ENCODE assay signal across 8 cellular contexts in the genomic region with DNA sequence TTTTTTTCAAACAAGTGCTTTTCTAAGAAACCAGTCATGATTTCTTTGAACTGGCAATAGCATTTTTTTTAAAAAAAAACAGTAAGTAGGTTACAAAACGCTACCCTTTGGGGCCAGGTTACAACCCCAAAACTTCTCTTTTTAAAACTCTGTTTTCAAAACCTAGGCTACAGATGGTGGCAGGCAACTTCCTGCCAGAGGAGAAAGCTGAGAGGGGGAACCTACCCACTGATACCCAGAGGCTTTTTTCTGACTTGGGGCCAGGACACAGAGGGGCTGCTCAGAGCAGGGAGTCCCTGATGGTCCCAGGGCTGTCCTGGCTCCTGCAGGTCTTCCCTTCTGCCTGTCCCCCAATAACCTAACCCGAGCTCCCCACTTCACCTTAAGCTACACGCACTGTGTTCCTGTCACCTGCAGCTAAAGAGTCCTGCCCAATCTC. TPM values are rescaled to one million over a fixed set of nuclear protein-coding genes. Genes with fewer than 3 reads are reported as not detected.
DNase-seq lines count a peak whose midpoint lies in the region; ATAC-seq and TF ChIP-seq lines count a peak whose summit lies in the region.

No MANE protein-coding gene starts in this region.

- H3K4me1 Mint-ChIP-seq in MCF 10A (ENCODE audit: insufficient read depth, unreplicated experiment), result peaks cover 32% of the 10 kb centered on the region

- H3K9me3 Mint-ChIP-seq in MCF 10A (ENCODE audit: unreplicated experiment), result no peaks in the 10 kb centered on the region

- CTCF ChIA-PET in MCF 10A (lab: Yijun Ruan, JAX), result interaction anchor here (0.5 to 0.6 kb wide), 2 partner anchors 53 to 210 kb away, joined by 3 read pairs; no protein-coding TSS in a partner anchor

- H3K36me3 Mint-ChIP-seq in MCF 10A (ENCODE audit: insufficient read depth, unreplicated experiment), result peaks cover 15% of the 10 kb centered on the region

- TF ChIP-seq CTCF in MCF 10A (IDR thresholded peaks at IDR 0.05; ENCODE audit: unreplicated experiment) (no peak), breast epithelium (IDR thresholded peaks at IDR 0.05) (no peak), esophagus squamous epithelium (IDR thresholded peaks at IDR 0.05) (no peak), upper lobe of left lung (IDR thresholded peaks at IDR 0.05) (no peak)

- peak overlapping the region; percentile 43 for H3K4me3 Mint-ChIP-seq in MCF 10A (ENCODE audit: unreplicated experiment)

- ATAC-seq in activated CD4-positive, CD25-positive, alpha-beta regulatory T cell treated with anti-CD3 and anti-CD28 coated beads, Interleukin-2, amount 50 U/mL, for 24 hours, result peak; percentile 39 to 44
- ATAC-seq in upper lobe of left lung (ENCODE audit: low FRiP score in 2 of 2), result peak in 1 of 2 donors; percentile 17

- TF ChIP-seq POLR2A in breast epithelium (IDR thresholded peaks at IDR 0.05) (no peak), esophagus squamous epithelium (IDR thresholded peaks at IDR 0.05) (no peak), upper lobe of left lung (IDR thresholded peaks at IDR 0.05) (no peak)

- no TSS peak for BruUV-seq in MCF 10A (replicated peaks; lab: Mats Ljungman, UMichigan)

- H3K27me3 Mint-ChIP-seq in MCF 10A (ENCODE audit: insufficient read depth, unreplicated experiment), result no peaks in the 10 kb centered on the region

- H3K4me3 ChIP-seq in breast epithelium (no peak overlapping the region), esophagus squamous epithelium (no peak overlapping the region), upper lobe of left lung (no peak overlapping the region)

- H3K27me3 ChIP-seq in breast epithelium (no peaks in the 10 kb centered on the region), esophagus squamous epithelium (no peaks in the 10 kb centered on the region), upper lobe of left lung (no peaks in the 10 kb centered on the region)

- intact Hi-C loops in MCF 10A (cut with micrococcal nuclease), result no loop called here
- intact Hi-C loops in breast epithelium (cut with DNase I; ENCODE audit: low total_unique reads), result no loop called here
- intact Hi-C loops in esophagus squamous epithelium (cut with DNase I), result no loop called here

- H3K9me3 ChIP-seq in breast epithelium (no peaks in the 10 kb centered on the region), esophagus squamous epithelium (no peaks in the 10 kb centered on the region), upper lobe of left lung (no peaks in the 10 kb centered on the region)

- H3K27ac Mint-ChIP-seq in MCF 10A (ENCODE audit: low read depth, unreplicated experiment), result peak overlapping the region; percentile 62

- H3K27ac ChIP-seq in breast epithelium (peak overlapping the region in 1 of 2 donors; percentile 44), esophagus squamous epithelium (peak overlapping the region; percentile 57 to 71 (median 66)), upper lobe of left lung (peak overlapping the region; percentile 81 to 89 (median 84))

- WGBS in esophagus squamous epithelium, 2 donors, result 59 to 80% methylated on average over 3 of the region's 3 CpGs
- 52 to 61% methylated on average over 3 of the region's 3 CpGs for whole genome bisulfite sequencing in upper lobe of left lung, 2 donors

- H3K36me3 ChIP-seq in breast epithelium (no peaks in the 10 kb centered on the region), esophagus squamous epithelium (peaks cover 0 to 11% (median 0%) of the 10 kb centered on the region in 3 donors), upper lobe of left lung (no peaks in the 10 kb centered on the region)

- POLR2A ChIA-PET in MCF 10A (lab: Yijun Ruan, JAX), result interaction anchor here (0.6 to 5.8 kb wide), 10 partner anchors 10 to 210 kb away, joined by 3 to 127 read pairs (median 13); partner anchors contain the start of genes SFR1 and SLK

- peaks cover 0 to 5% of the 10 kb centered on the region in 2 donors for H3K4me1 ChIP-seq in breast epithelium
- peaks cover 20 to 76% (median 20%) of the 10 kb centered on the region in 3 donors for H3K4me1 ChIP-seq in esophagus squamous epithelium
- H3K4me1 ChIP-seq in upper lobe of left lung, result peaks cover 52 to 74% (median 65%) of the 10 kb centered on the region in 4 donors

- no peak for TF ChIP-seq EP300 in upper lobe of left lung (IDR thresholded peaks at IDR 0.05)

- DNase-seq in MCF 10A (ENCODE audit: unreplicated experiment), result no peak
- DNase-seq in breast epithelium (ENCODE audit: low spot score in 2 of 2), result no peak
- no peak for DNase-seq in esophagus squamous epithelium (lab: John Stamatoyannopoulos, UW)
- no peak for DNase-seq in upper lobe of left lung
- no peak for DNase-seq in HUDEP-2 (lab: John Stamatoyannopoulos, UW; ENCODE audit: unreplicated experiment in 76 of 76)
- no peak for DNase-seq in NK-92 treated with Interleukin-12 subunit alpha and Interleukin-12 subunit beta, amount 100 ng/mL, for 24 hours (lab: John Stamatoyannopoulos, UW)
- DNase-seq in NCI-H2081 treated with DMSO at 0.1 percent for 48 hours (lab: John Stamatoyannopoulos, UW), result no peak

RNA-seq across cellular contexts. Expression of gene STN1, which starts 6.9 kb away (rescaled TPM):
- 31.8 and 46.7 TPM in 2 replicates for total RNA-seq in MCF 10A (2022)
- 10 to 100 TPM; 23.8 to 31.2 (median 25.2) TPM for total RNA-seq in breast epithelium
- 10 to 100 TPM; 20.4 to 52.8 (median 32.5) TPM for total RNA-seq in esophagus squamous epithelium
- 10 to 100 TPM; 36.3 to 71.4 (median 53.4) TPM for total RNA-seq in upper lobe of left lung

RNA-seq across cellular contexts. Expression of gene SH3PXD2A, which starts 55.7 kb away (rescaled TPM):
- total RNA-seq in MCF 10A (2022) (13.2 and 15.0 TPM in 2 replicates), breast epithelium (10 to 100 TPM; 14.3 to 30.5 (median 14.7) TPM), esophagus squamous epithelium (10 to 100 TPM; 25.1 to 57.8 (median 42.7) TPM), upper lobe of left lung (10 to 100 TPM; 19.6 to 42.2 (median 30.8) TPM)

RNA-seq across cellular contexts. Expression of gene SLK, which starts 55.9 kb away (rescaled TPM):
- total RNA-seq in MCF 10A (2022) (57.3 and 71.9 TPM in 2 replicates), breast epithelium (10 to 100 TPM; 63.2 to 94.4 (median 76.4) TPM), esophagus squamous epithelium (100 to 1,000 TPM in 1 of 4 donors, 10 to 100 TPM in 3; 68.1 to 120 (median 80.4) TPM), upper lobe of left lung (100 to 1,000 TPM in 1 of 6 donors, 10 to 100 TPM in 5; 38.7 to 103 (median 58.1) TPM)
